In genomic region chr1:209454340-209455014, GRCh38 we compare ENCODE assay signal across 15 cellular contexts.
DNase-seq lines count a peak whose midpoint lies in the region; ATAC-seq and TF ChIP-seq lines count a peak whose summit lies in the region.
"Had no signal": no experiment of that assay in that cellular context is flagged by ENCODE, and none has a peak within 500 bp of the region (broad histone marks: within the 10 kb centered on the region; RNA-seq: fewer than 3 reads in every experiment).

No MANE protein-coding gene starts in this region.

- H3K27me3 ChIP-seq in endodermal cell (ENCODE audit: control insufficient read depth, insufficient read depth, low read length, poor library complexity, severe bottlenecking) (no peaks in the 10 kb centered on the region), osteoblast (ENCODE audit: insufficient read depth, low read length) (no peaks in the 10 kb centered on the region), SJCRH30 (no peaks in the 10 kb centered on the region)
- H3K27me3 ChIP-seq: MG63 had no signal

- peak overlapping the region; percentile 2 for H3K4me2 ChIP-seq in osteoblast (ENCODE audit: insufficient read depth, low read length)
- H3K4me2 ChIP-seq: A549 had no signal

- no peak for TF ChIP-seq CTCF in AG10803 (conservative IDR thresholded peaks at IDR 0.05; ENCODE audit: low read length)
- no peak for TF ChIP-seq CTCF in endodermal cell (conservative IDR thresholded peaks at IDR 0.05)
- no peak for TF ChIP-seq CTCF in osteoblast (IDR thresholded peaks at IDR 0.05; ENCODE audit: extremely low read depth, low read depth, low read length)
- TF ChIP-seq CTCF in osteocyte (IDR thresholded peaks at IDR 0.05): no peak

- DNase-seq in AG10803 (ENCODE audit: low read depth) (peak; percentile 20), LHCN-M2 (ENCODE audit: low read depth) (peak; percentile 5), endodermal cell (no peak), osteoblast (ENCODE audit: insufficient read length, low spot score, missing footprints) (no peak), osteocyte (ENCODE audit: extremely low spot score, unreplicated experiment) (no peak), SJCRH30 (no peak)
- DNase-seq: KG1, MG63, NCI-H1092 treated with DMSO at 0.1 percent for 48 hours, NCI-H1694, NCI-H226, NCI-H526 had no signal

- ATAC-seq in HG03342 (IDR thresholded peaks at IDR 0.05; ENCODE audit: unreplicated experiment): no peak
- ATAC-seq: A549, HepG2 had no signal

- H3K9me3 ChIP-seq in endodermal cell (ENCODE audit: control insufficient read depth, low read length) (peaks cover 5% of the 10 kb centered on the region), osteoblast (ENCODE audit: low read depth, low read length) (no peaks in the 10 kb centered on the region), SJCRH30 (replicated peaks) (peaks cover 4% of the 10 kb centered on the region; the same call in 1 of the 2 replicates)
- H3K9me3 ChIP-seq: A549, MG63 had no signal

- no peak overlapping the region for H3K9ac ChIP-seq in endodermal cell (ENCODE audit: extremely low read depth, low read length, poor library complexity, severe bottlenecking)

- H3K27me3 Mint-ChIP-seq in endodermal cell (ENCODE audit: insufficient read depth): no peaks in the 10 kb centered on the region
- H3K27me3 Mint-ChIP-seq in osteocyte (ENCODE audit: unreplicated experiment): peaks cover 12% of the 10 kb centered on the region

- H3K4me1 ChIP-seq in endodermal cell (ENCODE audit: control insufficient read depth, insufficient read depth, low read length) (peaks cover 14% of the 10 kb centered on the region), osteoblast (ENCODE audit: insufficient read depth, low read length) (peaks cover 9% of the 10 kb centered on the region), SJCRH30 (peaks cover 10% of the 10 kb centered on the region)
- H3K4me1 ChIP-seq: A549 had no signal

- no peak overlapping the region for H3K27ac ChIP-seq in endodermal cell (ENCODE audit: low read depth, low read length)
- no peak overlapping the region for H3K27ac ChIP-seq in osteoblast (ENCODE audit: low read depth, low read length)
- no peak overlapping the region for H3K27ac ChIP-seq in SJCRH30
- H3K27ac ChIP-seq: A549 had no signal

- peaks cover 43% of the 10 kb centered on the region for H3K36me3 Mint-ChIP-seq in endodermal cell (ENCODE audit: low read depth)
- H3K36me3 Mint-ChIP-seq in osteocyte (ENCODE audit: unreplicated experiment): no peaks in the 10 kb centered on the region

- H3K9me3 Mint-ChIP-seq in endodermal cell (no peaks in the 10 kb centered on the region), osteocyte (ENCODE audit: unreplicated experiment) (no peaks in the 10 kb centered on the region)

- H3K4me1 Mint-ChIP-seq in endodermal cell (peaks cover 56% of the 10 kb centered on the region), osteocyte (ENCODE audit: unreplicated experiment) (no peaks in the 10 kb centered on the region)

- no peaks in the 10 kb centered on the region for H4K20me1 ChIP-seq in osteoblast (ENCODE audit: insufficient read depth, low read length)

- H3K36me3 ChIP-seq in endodermal cell (ENCODE audit: control insufficient read depth, insufficient read depth, low read length) (no peaks in the 10 kb centered on the region), osteoblast (ENCODE audit: insufficient read depth, low read length) (no peaks in the 10 kb centered on the region), SJCRH30 (no peaks in the 10 kb centered on the region)
- H3K36me3 ChIP-seq: MG63 had no signal

- WGBS in endodermal cell (ENCODE audit: insufficient coverage in 1 of 2, insufficient read length in 1 of 2), 2 experiments: 78 to 90% methylated on average over 2 of the region's 2 CpGs

- H3K79me2 ChIP-seq in osteoblast (ENCODE audit: insufficient read depth, low read length): no peaks in the 10 kb centered on the region

- H2AFZ ChIP-seq in osteoblast (ENCODE audit: low read length): no peak overlapping the region

- H3K4me3 Mint-ChIP-seq in endodermal cell (peak overlapping the region; percentile 83), osteocyte (ENCODE audit: unreplicated experiment) (no peak overlapping the region)

- H3K4me3 ChIP-seq in AG10803 (ENCODE audit: low read length) (no peak overlapping the region), endodermal cell (ENCODE audit: low read length) (peak overlapping the region; percentile 34), osteoblast (ENCODE audit: insufficient read depth, low read length) (no peak overlapping the region), SJCRH30 (no peak overlapping the region)
- H3K4me3 ChIP-seq: A549, MG63 had no signal

- peak overlapping the region; percentile 88 for H3K27ac Mint-ChIP-seq in endodermal cell
- no peak overlapping the region for H3K27ac Mint-ChIP-seq in osteocyte (ENCODE audit: unreplicated experiment)

Comparison
In these comparisons a context has a peak if more than half of its experiments do, and no peak if none do; other contexts are left out.
1. DNase-seq: peak in AG10803 (single experiment) and LHCN-M2 (single experiment); none in endodermal cell (single experiment), osteoblast (single experiment), osteocyte (single experiment) and SJCRH30 (0 of 2).